17 cellular contexts compared by ENCODE assay signal in genomic region chr9:70130266-70130665, GRCh38.
"Had no signal": no experiment of that assay in that cellular context is flagged by ENCODE, and none has a peak within 500 bp of the region (broad histone marks: within the 10 kb centered on the region; RNA-seq: fewer than 3 reads in every experiment).

No MANE protein-coding gene starts in this region.

- H3K4me3 Mint-ChIP-seq: activated naive CD4-positive, alpha-beta T cell treated with anti-CD3 and anti-CD28 coated beads, Interleukin-2, amount 50 U/mL, for 24 hours; dendritic cell treated with granulocyte-macrophage colony-stimulating factor and Interleukin-4, amounts not matched to agents 40 ng/mL and 50 ng/mL, for 4 days; effector memory CD8-positive, alpha-beta T cell; naive thymus-derived CD8-positive, alpha-beta T cell; stimulated activated naive B cell treated with anti-CD40 and anti-IgM and Interleukin-4, amounts not matched to agents 10 μg/mL and 1 μg/mL and 100 μg/mL, for 72 hours; T-helper 1 cell treated with Interleukin-12 subunit alpha and Interleukin-12 subunit beta and Interleukin-4 antibody, amounts not matched to agents 30 μg/mL and 1 μg/mL, for 36 hours had no signal

- ATAC-seq: effector memory CD8-positive, alpha-beta T cell; left cardiac atrium; mucosa of descending colon; naive thymus-derived CD8-positive, alpha-beta T cell; right cardiac atrium had no signal

- H3K4me1 Mint-ChIP-seq: activated naive CD4-positive, alpha-beta T cell treated with anti-CD3 and anti-CD28 coated beads, Interleukin-2, amount 50 U/mL, for 24 hours; naive thymus-derived CD8-positive, alpha-beta T cell; stimulated activated naive B cell treated with anti-CD40 and anti-IgM and Interleukin-4, amounts not matched to agents 10 μg/mL and 1 μg/mL and 100 μg/mL, for 72 hours had no signal

- DNase-seq: activated CD4-positive, alpha-beta T cell treated with anti-CD3 and anti-CD28 coated beads, Interleukin-2, amount 50 U/mL, for 1 hour; activated CD4-positive, CD25-positive, alpha-beta regulatory T cell; activated effector memory CD4-positive, alpha-beta T cell treated with Interleukin-2 at 50 U/mL for 16 hours; activated T-cell treated with anti-CD3 and anti-CD28 coated beads, Interleukin-2, amount 50 U/mL, for 1 hour; cerebellar nuclear complex; effector memory CD8-positive, alpha-beta T cell; hypothalamus; left cardiac atrium; mucosa of descending colon; naive thymus-derived CD8-positive, alpha-beta T cell; posterior cingulate gyrus; right cardiac atrium; small intestine; stimulated activated naive B cell treated with anti-CD40 and anti-IgM and Interleukin-4, amounts not matched to agents 10 μg/mL and 1 μg/mL and 100 μg/mL, for 72 hours had no signal

- H3K36me3 Mint-ChIP-seq: activated naive CD4-positive, alpha-beta T cell treated with anti-CD3 and anti-CD28 coated beads, Interleukin-2, amount 50 U/mL, for 24 hours; naive thymus-derived CD8-positive, alpha-beta T cell; stimulated activated naive B cell treated with anti-CD40 and anti-IgM and Interleukin-4, amounts not matched to agents 10 μg/mL and 1 μg/mL and 100 μg/mL, for 72 hours had no signal

- H3K9me3 ChIP-seq: mucosa of descending colon had no signal

- H3K9me3 Mint-ChIP-seq: activated naive CD4-positive, alpha-beta T cell treated with anti-CD3 and anti-CD28 coated beads, Interleukin-2, amount 50 U/mL, for 24 hours; dendritic cell treated with granulocyte-macrophage colony-stimulating factor and Interleukin-4, amounts not matched to agents 40 ng/mL and 50 ng/mL, for 4 days; effector memory CD8-positive, alpha-beta T cell; naive thymus-derived CD8-positive, alpha-beta T cell; stimulated activated naive B cell treated with anti-CD40 and anti-IgM and Interleukin-4, amounts not matched to agents 10 μg/mL and 1 μg/mL and 100 μg/mL, for 72 hours; T-helper 1 cell treated with Interleukin-12 subunit alpha and Interleukin-12 subunit beta and Interleukin-4 antibody, amounts not matched to agents 30 μg/mL and 1 μg/mL, for 36 hours had no signal

- H3K27me3 Mint-ChIP-seq: activated naive CD4-positive, alpha-beta T cell treated with anti-CD3 and anti-CD28 coated beads, Interleukin-2, amount 50 U/mL, for 24 hours; dendritic cell treated with granulocyte-macrophage colony-stimulating factor and Interleukin-4, amounts not matched to agents 40 ng/mL and 50 ng/mL, for 4 days had no signal

- H3K27ac Mint-ChIP-seq: activated naive CD4-positive, alpha-beta T cell treated with anti-CD3 and anti-CD28 coated beads, Interleukin-2, amount 50 U/mL, for 24 hours; dendritic cell treated with granulocyte-macrophage colony-stimulating factor and Interleukin-4, amounts not matched to agents 40 ng/mL and 50 ng/mL, for 4 days; effector memory CD8-positive, alpha-beta T cell; naive thymus-derived CD8-positive, alpha-beta T cell; stimulated activated naive B cell treated with anti-CD40 and anti-IgM and Interleukin-4, amounts not matched to agents 10 μg/mL and 1 μg/mL and 100 μg/mL, for 72 hours; T-helper 1 cell treated with Interleukin-12 subunit alpha and Interleukin-12 subunit beta and Interleukin-4 antibody, amounts not matched to agents 30 μg/mL and 1 μg/mL, for 36 hours had no signal

- H3K4me3 ChIP-seq: mucosa of descending colon had no signal
